ENCODE assay signal across 12 cellular contexts in genomic region chr11:119374632-119375394, GRCh38. TPM values are rescaled to one million over a fixed set of nuclear protein-coding genes. Genes with fewer than 3 reads are reported as not detected.
DNase-seq lines count a peak whose midpoint lies in the region; ATAC-seq and TF ChIP-seq lines count a peak whose summit lies in the region.
"Had no signal": no experiment of that assay in that cellular context is flagged by ENCODE, and none has a peak within 500 bp of the region (broad histone marks: within the 10 kb centered on the region; RNA-seq: fewer than 3 reads in every experiment).

No MANE protein-coding gene starts in this region.

- TF ChIP-seq CTCF in cardiac muscle cell (IDR thresholded peaks at IDR 0.05; ENCODE audit: low read depth, low read length), result no peak
- TF ChIP-seq CTCF in esophagus squamous epithelium (IDR thresholded peaks at IDR 0.05), result no peak
- TF ChIP-seq CTCF in activated CD8-positive, alpha-beta T cell treated with anti-CD3 and anti-CD28 coated beads for 36 hours (IDR thresholded peaks at IDR 0.05), result no peak

- H3K4me2 ChIP-seq in neuronal stem cell (ENCODE audit: insufficient read depth, low read length, poor library complexity, severe bottlenecking), result no peak overlapping the region

- H3K4me1 ChIP-seq in cardiac muscle cell (ENCODE audit: low read depth) (peaks cover 83% of the 10 kb centered on the region), esophagus squamous epithelium (peaks cover 32 to 85% (median 54%) of the 10 kb centered on the region in 3 donors), neuronal stem cell (ENCODE audit: control insufficient read depth in 2 of 2, insufficient read depth in 1 of 2, low read depth in 1 of 2, low read length in 2 of 2) (peaks cover 30 to 49% of the 10 kb centered on the region in 2 donors)

- CTCF ChIA-PET in activated CD8-positive, alpha-beta T cell treated with anti-CD3 and anti-CD28 coated beads for 36 hours (lab: Charles Lee), result interaction anchor here (0.9 to 15.0 kb wide), 13 partner anchors 10 to 135 kb away, joined by 3 to 241 read pairs (median 4); no protein-coding TSS in a partner anchor

- H3K14ac ChIP-seq in neuronal stem cell (ENCODE audit: low read length), result no peak overlapping the region

- H2BK120ac ChIP-seq in neuronal stem cell (ENCODE audit: low read depth, low read length), result no peak overlapping the region

- no peak for DNase-seq in cardiac muscle cell (ENCODE audit: low read depth in 1 of 2, low spot score in 1 of 2)
- DNase-seq in Right ventricle myocardium inferior (ENCODE audit: missing footprints), result no peak
- no peak for DNase-seq in esophagus squamous epithelium (lab: John Stamatoyannopoulos, UW)
- no peak for DNase-seq in neuronal stem cell (ENCODE audit: low spot score)
- no peak for DNase-seq in activated CD8-positive, alpha-beta T cell treated with anti-CD3 and anti-CD28 coated beads for 36 hours
- no peak for DNase-seq in NCI-H2081 (lab: John Stamatoyannopoulos, UW)

- no peak overlapping the region for H2AFZ ChIP-seq in neuronal stem cell (ENCODE audit: low read length)

- H3K9ac ChIP-seq in neuronal stem cell (ENCODE audit: low read depth, low read length, poor library complexity), result no peak overlapping the region

- H4K91ac ChIP-seq in neuronal stem cell (ENCODE audit: low read depth, low read length, poor library complexity), result no peak overlapping the region

- H3K27me3 ChIP-seq in cardiac muscle cell, result no peaks in the 10 kb centered on the region
- no peaks in the 10 kb centered on the region for H3K27me3 ChIP-seq in esophagus squamous epithelium
- H3K27me3 ChIP-seq in neuronal stem cell (ENCODE audit: control insufficient read depth in 3 of 3, insufficient read depth in 3 of 3, low read depth in 1 of 3, low read length in 3 of 3), result peaks cover 0 to 47% (median 0%) of the 10 kb centered on the region in 3 experiments

- H2AK5ac ChIP-seq in neuronal stem cell (ENCODE audit: low read depth, low read length), result peak overlapping the region; percentile 88

- intact Hi-C loops in Right ventricle myocardium inferior (cut with DNase I), result loop anchor here (1.0 to 2.0 kb wide), 2 partner anchors 19 to 34 kb away; partner anchors contain the start of gene C1QTNF5
- intact Hi-C loops in esophagus squamous epithelium (cut with DNase I), result no loop called here
- intact Hi-C loops in activated CD8-positive, alpha-beta T cell treated with anti-CD3 and anti-CD28 coated beads for 36 hours (cut with micrococcal nuclease), result no loop called here

- no peak overlapping the region for H3K4ac ChIP-seq in neuronal stem cell (ENCODE audit: low read length)

- peak overlapping the region; percentile 69 for H2BK15ac ChIP-seq in neuronal stem cell (ENCODE audit: low read length)

- H3K36me3 ChIP-seq in cardiac muscle cell (no peaks in the 10 kb centered on the region), esophagus squamous epithelium (no peaks in the 10 kb centered on the region), neuronal stem cell (replicated peaks in 1 of 2; ENCODE audit: control insufficient read depth in 2 of 2, insufficient read depth in 2 of 2, low read length in 2 of 2) (no peaks in the 10 kb centered on the region)

- H3K18ac ChIP-seq in neuronal stem cell (ENCODE audit: low read length), result peak overlapping the region; percentile 25

- H2BK12ac ChIP-seq in neuronal stem cell (ENCODE audit: low read length), result no peak overlapping the region

- POLR2A ChIA-PET in activated CD8-positive, alpha-beta T cell treated with anti-CD3 and anti-CD28 coated beads for 36 hours (lab: Charles Lee), result interaction anchor here (0.8 to 1.1 kb wide), 3 partner anchors 10 to 100 kb away, joined by 3 to 4 read pairs (median 3); no protein-coding TSS in a partner anchor

- no peaks in the 10 kb centered on the region for H3K79me1 ChIP-seq in neuronal stem cell (ENCODE audit: low read depth, low read length)

- H3K9me3 Mint-ChIP-seq in activated CD8-positive, alpha-beta T cell treated with anti-CD3 and anti-CD28 coated beads for 36 hours, result no peaks in the 10 kb centered on the region
- H3K9me3 Mint-ChIP-seq: activated naive CD8-positive, alpha-beta T cell treated with anti-CD3 and anti-CD28 coated beads for 36 hours; memory B cell had no signal

- no peak overlapping the region for H3K4me3 Mint-ChIP-seq in activated CD8-positive, alpha-beta T cell treated with anti-CD3 and anti-CD28 coated beads for 36 hours
- H3K4me3 Mint-ChIP-seq: activated naive CD8-positive, alpha-beta T cell treated with anti-CD3 and anti-CD28 coated beads for 36 hours; memory B cell had no signal

- no peak overlapping the region for H2BK5ac ChIP-seq in neuronal stem cell (ENCODE audit: low read length)

- WGBS in esophagus squamous epithelium, 2 donors, result 34 to 35% methylated on average over 6 to 7 of the region's 11 CpGs
- WGBS in neuronal stem cell (ENCODE audit: extremely low coverage in 2 of 2, insufficient read length in 2 of 2, insufficient replicate concordance in 1 of 2), 2 donors, result no CpG with 5 or more reads among the region's 11 CpGs

- no peaks in the 10 kb centered on the region for H3K36me3 Mint-ChIP-seq in activated CD8-positive, alpha-beta T cell treated with anti-CD3 and anti-CD28 coated beads for 36 hours (ENCODE audit: low read depth)
- H3K36me3 Mint-ChIP-seq: activated naive CD8-positive, alpha-beta T cell treated with anti-CD3 and anti-CD28 coated beads for 36 hours; memory B cell had no signal

- H3K27ac ChIP-seq in cardiac muscle cell, result peak overlapping the region; percentile 69
- H3K27ac ChIP-seq in esophagus squamous epithelium, result peak overlapping the region; percentile 39 to 87 (median 80)
- H3K27ac ChIP-seq in neuronal stem cell (replicated peaks; ENCODE audit: low read length), result no peak overlapping the region

- H4K8ac ChIP-seq in neuronal stem cell (ENCODE audit: low read depth, low read length), result no peak overlapping the region

- H3K23ac ChIP-seq in neuronal stem cell (ENCODE audit: low read depth, low read length, poor library complexity), result peak overlapping the region; percentile 36

- ATAC-seq in Right ventricle myocardium inferior (no peak), HG03025 (IDR thresholded peaks at IDR 0.05; ENCODE audit: low FRiP score, unreplicated experiment) (no peak), GM19455 (IDR thresholded peaks at IDR 0.05; ENCODE audit: unreplicated experiment) (no peak)
- ATAC-seq in activated CD8-positive, alpha-beta T cell treated with anti-CD3 and anti-CD28 coated beads for 36 hours, result no peak

- H3K4me1 Mint-ChIP-seq in activated CD8-positive, alpha-beta T cell treated with anti-CD3 and anti-CD28 coated beads for 36 hours (ENCODE audit: low read depth), result peaks cover 7% of the 10 kb centered on the region
- H3K4me1 Mint-ChIP-seq: memory B cell had no signal

- no peak overlapping the region for H3K4me3 ChIP-seq in cardiac muscle cell
- no peak overlapping the region for H3K4me3 ChIP-seq in esophagus squamous epithelium
- H3K4me3 ChIP-seq in neuronal stem cell (ENCODE audit: low read length in 2 of 2), result no peak overlapping the region

- TF ChIP-seq POLR2A in esophagus squamous epithelium (IDR thresholded peaks at IDR 0.05), result no peak

- peaks cover 4% of the 10 kb centered on the region for H3K27me3 Mint-ChIP-seq in activated CD8-positive, alpha-beta T cell treated with anti-CD3 and anti-CD28 coated beads for 36 hours

- no peaks in the 10 kb centered on the region for H3K9me3 ChIP-seq in cardiac muscle cell (ENCODE audit: low read depth)
- H3K9me3 ChIP-seq in esophagus squamous epithelium, result no peaks in the 10 kb centered on the region
- H3K9me3 ChIP-seq in neuronal stem cell (replicated peaks in 1 of 2; ENCODE audit: control insufficient read depth in 2 of 2, insufficient read depth in 1 of 2, low read depth in 1 of 2, low read length in 2 of 2), result no peaks in the 10 kb centered on the region

- H3K27ac Mint-ChIP-seq in activated CD8-positive, alpha-beta T cell treated with anti-CD3 and anti-CD28 coated beads for 36 hours, result no peak overlapping the region
- H3K27ac Mint-ChIP-seq: activated naive CD8-positive, alpha-beta T cell treated with anti-CD3 and anti-CD28 coated beads for 36 hours; memory B cell had no signal

RNA-seq across cellular contexts. Expression of gene USP2, which starts 6.7 kb away (rescaled TPM):
- 28.3 and 39.0 TPM in 2 replicates for total RNA-seq in cardiac muscle cell
- polyA plus RNA-seq in cardiac muscle cell, result 36.5 and 44.1 TPM in 2 replicates
- total RNA-seq in Right ventricle myocardium inferior, result 140 TPM
- total RNA-seq in esophagus squamous epithelium, result 1 to 10 TPM; 1.9 to 9.6 (median 4.8) TPM
- polyA plus RNA-seq in neuronal stem cell (2013, experiment 1 of 2), result 4.2 TPM
- 4.4 TPM for polyA plus RNA-seq in neuronal stem cell (2013, experiment 2 of 2)
- total RNA-seq in activated CD8-positive, alpha-beta T cell treated with anti-CD3 and anti-CD28 coated beads for 36 hours, result under 1 TPM; 0.61 to 0.96 TPM

RNA-seq across cellular contexts. Expression of gene MFRP, which starts 28.3 kb away (rescaled TPM):
- total RNA-seq in cardiac muscle cell (not detected in 2 replicates), Right ventricle myocardium inferior (not detected), esophagus squamous epithelium (not detected)
- not detected in 2 replicates for polyA plus RNA-seq in cardiac muscle cell
- polyA plus RNA-seq in neuronal stem cell (2013, experiment 1 of 2), result not detected
- not detected for polyA plus RNA-seq in neuronal stem cell (2013, experiment 2 of 2)
- total RNA-seq in activated CD8-positive, alpha-beta T cell treated with anti-CD3 and anti-CD28 coated beads for 36 hours, result not detected
- total RNA-seq: activated naive CD8-positive, alpha-beta T cell treated with anti-CD3 and anti-CD28 coated beads for 36 hours; endothelial cell of umbilical vein; MCF 10A had no signal

RNA-seq across cellular contexts. Expression of gene C1QTNF5, which starts 34.1 kb away (rescaled TPM):
- total RNA-seq in cardiac muscle cell, result 3.4 and 8.0 TPM in 2 replicates
- polyA plus RNA-seq in cardiac muscle cell, result 5.8 and 10.4 TPM in 2 replicates
- 17.5 TPM for total RNA-seq in Right ventricle myocardium inferior
- 10 to 100 TPM in 2 of 4 donors, 1 to 10 TPM in 2; 5.3 to 18.8 (median 10.3) TPM for total RNA-seq in esophagus squamous epithelium
- polyA plus RNA-seq in neuronal stem cell (2013, experiment 1 of 2), result 3.1 TPM
- 3.3 TPM for polyA plus RNA-seq in neuronal stem cell (2013, experiment 2 of 2)
- total RNA-seq in activated CD8-positive, alpha-beta T cell treated with anti-CD3 and anti-CD28 coated beads for 36 hours, result not detected
- total RNA-seq: activated naive CD8-positive, alpha-beta T cell treated with anti-CD3 and anti-CD28 coated beads for 36 hours; MCF 10A had no signal

RNA-seq across cellular contexts. Expression of gene RNF26, which starts 40.5 kb away (rescaled TPM):
- total RNA-seq in cardiac muscle cell, result 7.3 and 18.6 TPM in 2 replicates
- polyA plus RNA-seq in cardiac muscle cell, result 45.6 and 99.8 TPM in 2 replicates
- 13.1 TPM for total RNA-seq in Right ventricle myocardium inferior
- total RNA-seq in esophagus squamous epithelium, result 10 to 100 TPM; 10.5 to 17.9 (median 12.2) TPM
- polyA plus RNA-seq in neuronal stem cell (2013, experiment 1 of 2), result 79.3 TPM
- 79.8 TPM for polyA plus RNA-seq in neuronal stem cell (2013, experiment 2 of 2)
- 10 to 100 TPM; 30.2 to 31.9 TPM for total RNA-seq in activated CD8-positive, alpha-beta T cell treated with anti-CD3 and anti-CD28 coated beads for 36 hours

RNA-seq across cellular contexts. Expression of gene THY1, which starts 48.2 kb away (rescaled TPM):
- total RNA-seq in cardiac muscle cell (2.1 and 6.3 TPM in 2 replicates), Right ventricle myocardium inferior (1.8 TPM), esophagus squamous epithelium (1 to 10 TPM in 3 of 4 donors, under 1 TPM in 1; 0.57 to 7.6 (median 2.9) TPM)
- 6.8 and 7.5 TPM in 2 replicates for polyA plus RNA-seq in cardiac muscle cell
- 85.1 TPM for polyA plus RNA-seq in neuronal stem cell (2013, experiment 1 of 2)
- polyA plus RNA-seq in neuronal stem cell (2013, experiment 2 of 2), result 84.3 TPM
- total RNA-seq in activated CD8-positive, alpha-beta T cell treated with anti-CD3 and anti-CD28 coated beads for 36 hours, result under 1 TPM; 0.18 to 0.40 TPM
- total RNA-seq: MCF 10A had no signal
